In the genomic region with DNA sequence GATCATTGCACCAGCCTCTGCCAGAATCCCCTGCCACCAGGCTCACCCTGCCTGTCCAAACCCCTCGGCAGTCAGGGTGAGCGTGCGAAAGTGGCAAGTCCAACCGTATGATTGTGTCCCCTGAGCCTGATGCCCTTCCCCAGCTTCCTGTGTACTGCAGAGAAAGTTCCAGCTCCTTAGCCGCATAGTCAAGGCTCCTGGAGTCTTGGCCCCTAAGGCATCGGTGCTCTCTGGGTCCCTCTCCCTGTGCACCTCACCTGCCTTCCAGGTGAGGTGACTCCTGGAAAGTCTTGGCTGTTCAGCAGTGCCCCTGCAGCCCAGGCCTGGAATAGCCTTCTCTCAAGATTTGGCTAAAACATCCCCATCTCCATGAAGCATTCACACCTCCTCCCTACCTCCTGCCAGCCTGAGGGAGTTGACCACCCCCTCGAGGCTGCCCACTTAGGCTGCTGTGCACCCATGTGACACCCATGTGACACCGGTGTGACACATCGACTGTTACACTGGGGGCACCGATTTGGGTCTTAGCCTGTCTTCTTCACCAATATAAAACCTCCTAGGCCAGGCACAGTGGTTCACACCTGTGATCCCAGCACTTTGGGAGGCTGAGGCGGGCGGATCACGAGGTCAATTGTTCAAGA, we compare ENCODE assay signal across 11 cellular contexts. TPM values are rescaled to one million over a fixed set of nuclear protein-coding genes. Genes with fewer than 3 reads are reported as not detected.
DNase-seq lines count a peak whose midpoint lies in the region; ATAC-seq and TF ChIP-seq lines count a peak whose summit lies in the region.
"Had no signal": no experiment of that assay in that cellular context is flagged by ENCODE, and none has a peak within 500 bp of the region (broad histone marks: within the 10 kb centered on the region; RNA-seq: fewer than 3 reads in every experiment).

No MANE protein-coding gene starts in this region.

- peaks cover 0 to 41% (median 20%) of the 10 kb centered on the region in 4 donors for H3K4me1 ChIP-seq in stomach

- H3K9me3 ChIP-seq in stomach = no peaks in the 10 kb centered on the region

- no peaks in the 10 kb centered on the region for H3K36me3 ChIP-seq in stomach

- intact Hi-C loops in stomach (cut with DNase I; ENCODE audit: low total_unique reads) = no loop called here

- no peak overlapping the region for H3K27ac ChIP-seq in stomach

- no peak for TF ChIP-seq POLR2A in stomach (IDR thresholded peaks at IDR 0.05)

- TF ChIP-seq EP300 in stomach (IDR thresholded peaks at IDR 0.05) = no peak

- no peak for TF ChIP-seq CTCF in stomach (IDR thresholded peaks at IDR 0.05)

- H3K4me3 ChIP-seq in stomach = no peak overlapping the region

- ATAC-seq in SK-N-SH treated with all-trans-retinoic acid at 6 μM for 48 hours = peak; percentile 11; the same call in 1 of the 3 replicates
- no peak for ATAC-seq in GM21390 (IDR thresholded peaks at IDR 0.05; ENCODE audit: unreplicated experiment)
- ATAC-seq in HG03457 (IDR thresholded peaks at IDR 0.05; ENCODE audit: unreplicated experiment) = no peak
- ATAC-seq: effector memory CD8-positive, alpha-beta T cell had no signal

- DNase-seq in DMS 273 (lab: John Stamatoyannopoulos, UW; ENCODE audit: unreplicated experiment) (peak; percentile 54), DMS 273 treated with DMSO at 0.1 percent for 48 hours (lab: John Stamatoyannopoulos, UW) (no peak), iPS DF 4.7 (ENCODE audit: extremely low read depth, low spot score) (peak; percentile 41), stomach (peak; percentile 17), NCI-H187 treated with DMSO at 0.1 percent for 48 hours (lab: John Stamatoyannopoulos, UW) (no peak)
- DNase-seq: activated CD4-positive, alpha-beta T cell treated with anti-CD3 and anti-CD28 coated beads for 1 hour; effector memory CD8-positive, alpha-beta T cell; immature natural killer cell had no signal

- no peaks in the 10 kb centered on the region for H3K27me3 ChIP-seq in stomach

- WGBS in stomach, 5 donors = 67 to 72% (median 69%) methylated on average over 12 to 13 of the region's 13 CpGs

TF ChIP-seq in SK-N-SH treated with all-trans-retinoic acid at 6 μM for 48 hours, 23 proteins besides CTCF, POLR2A, EP300 and RAD21:
- TF ChIP-seq TOX (CRISPR knock-in tag; IDR thresholded peaks at IDR 0.05; ENCODE audit: borderline replicate concordance) = no peak
- no peak for TF ChIP-seq CSDC2 (CRISPR knock-in tag; IDR thresholded peaks at IDR 0.05)
- TF ChIP-seq TCF4 (CRISPR knock-in tag; IDR thresholded peaks at IDR 0.05; ENCODE audit: borderline replicate concordance) = no peak
- TF ChIP-seq BACH2 (CRISPR knock-in tag; IDR thresholded peaks at IDR 0.05; ENCODE audit: borderline replicate concordance) = no peak
- no peak for TF ChIP-seq ZC3H10 (CRISPR knock-in tag; IDR thresholded peaks at IDR 0.05)
- TF ChIP-seq, protein P1, sequence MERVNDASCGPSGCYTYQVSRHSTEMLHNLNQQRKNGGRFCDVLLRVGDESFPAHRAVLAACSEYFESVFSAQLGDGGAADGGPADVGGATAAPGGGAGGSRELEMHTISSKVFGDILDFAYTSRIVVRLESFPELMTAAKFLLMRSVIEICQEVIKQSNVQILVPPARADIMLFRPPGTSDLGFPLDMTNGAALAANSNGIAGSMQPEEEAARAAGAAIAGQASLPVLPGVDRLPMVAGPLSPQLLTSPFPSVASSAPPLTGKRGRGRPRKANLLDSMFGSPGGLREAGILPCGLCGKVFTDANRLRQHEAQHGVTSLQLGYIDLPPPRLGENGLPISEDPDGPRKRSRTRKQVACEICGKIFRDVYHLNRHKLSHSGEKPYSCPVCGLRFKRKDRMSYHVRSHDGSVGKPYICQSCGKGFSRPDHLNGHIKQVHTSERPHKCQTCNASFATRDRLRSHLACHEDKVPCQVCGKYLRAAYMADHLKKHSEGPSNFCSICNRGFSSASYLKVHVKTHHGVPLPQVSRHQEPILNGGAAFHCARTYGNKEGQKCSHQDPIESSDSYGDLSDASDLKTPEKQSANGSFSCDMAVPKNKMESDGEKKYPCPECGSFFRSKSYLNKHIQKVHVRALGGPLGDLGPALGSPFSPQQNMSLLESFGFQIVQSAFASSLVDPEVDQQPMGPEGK (CRISPR knock-in tag; IDR thresholded peaks at IDR 0.05; ENCODE audit: borderline replicate concordance) = no peak
- TF ChIP-seq GLIS3 (CRISPR knock-in tag; IDR thresholded peaks at IDR 0.05) = no peak
- TF ChIP-seq ZFP30 (CRISPR knock-in tag; IDR thresholded peaks at IDR 0.05) = no peak
- TF ChIP-seq, protein P2, sequence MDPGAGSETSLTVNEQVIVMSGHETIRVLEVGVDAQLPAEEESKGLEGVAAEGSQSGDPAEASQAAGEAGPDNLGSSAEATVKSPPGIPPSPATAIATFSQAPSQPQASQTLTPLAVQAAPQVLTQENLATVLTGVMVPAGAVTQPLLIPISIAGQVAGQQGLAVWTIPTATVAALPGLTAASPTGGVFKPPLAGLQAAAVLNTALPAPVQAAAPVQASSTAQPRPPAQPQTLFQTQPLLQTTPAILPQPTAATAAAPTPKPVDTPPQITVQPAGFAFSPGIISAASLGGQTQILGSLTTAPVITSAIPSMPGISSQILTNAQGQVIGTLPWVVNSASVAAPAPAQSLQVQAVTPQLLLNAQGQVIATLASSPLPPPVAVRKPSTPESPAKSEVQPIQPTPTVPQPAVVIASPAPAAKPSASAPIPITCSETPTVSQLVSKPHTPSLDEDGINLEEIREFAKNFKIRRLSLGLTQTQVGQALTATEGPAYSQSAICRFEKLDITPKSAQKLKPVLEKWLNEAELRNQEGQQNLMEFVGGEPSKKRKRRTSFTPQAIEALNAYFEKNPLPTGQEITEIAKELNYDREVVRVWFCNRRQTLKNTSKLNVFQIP (CRISPR knock-in tag; IDR thresholded peaks at IDR 0.05; ENCODE audit: borderline replicate concordance, low read depth) = no peak
- TF ChIP-seq, protein P3, sequence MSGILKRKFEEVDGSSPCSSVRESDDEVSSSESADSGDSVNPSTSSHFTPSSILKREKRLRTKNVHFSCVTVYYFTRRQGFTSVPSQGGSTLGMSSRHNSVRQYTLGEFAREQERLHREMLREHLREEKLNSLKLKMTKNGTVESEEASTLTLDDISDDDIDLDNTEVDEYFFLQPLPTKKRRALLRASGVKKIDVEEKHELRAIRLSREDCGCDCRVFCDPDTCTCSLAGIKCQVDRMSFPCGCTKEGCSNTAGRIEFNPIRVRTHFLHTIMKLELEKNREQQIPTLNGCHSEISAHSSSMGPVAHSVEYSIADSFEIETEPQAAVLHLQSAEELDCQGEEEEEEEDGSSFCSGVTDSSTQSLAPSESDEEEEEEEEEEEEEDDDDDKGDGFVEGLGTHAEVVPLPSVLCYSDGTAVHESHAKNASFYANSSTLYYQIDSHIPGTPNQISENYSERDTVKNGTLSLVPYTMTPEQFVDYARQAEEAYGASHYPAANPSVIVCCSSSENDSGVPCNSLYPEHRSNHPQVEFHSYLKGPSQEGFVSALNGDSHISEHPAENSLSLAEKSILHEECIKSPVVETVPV (CRISPR knock-in tag; IDR thresholded peaks at IDR 0.05) = no peak
- no peak for TF ChIP-seq SNAI2 (CRISPR knock-in tag; IDR thresholded peaks at IDR 0.05)
- no peak for TF ChIP-seq ZNF565 (CRISPR knock-in tag; conservative IDR thresholded peaks at IDR 0.05; ENCODE audit: low read depth)
- TF ChIP-seq, protein P4, sequence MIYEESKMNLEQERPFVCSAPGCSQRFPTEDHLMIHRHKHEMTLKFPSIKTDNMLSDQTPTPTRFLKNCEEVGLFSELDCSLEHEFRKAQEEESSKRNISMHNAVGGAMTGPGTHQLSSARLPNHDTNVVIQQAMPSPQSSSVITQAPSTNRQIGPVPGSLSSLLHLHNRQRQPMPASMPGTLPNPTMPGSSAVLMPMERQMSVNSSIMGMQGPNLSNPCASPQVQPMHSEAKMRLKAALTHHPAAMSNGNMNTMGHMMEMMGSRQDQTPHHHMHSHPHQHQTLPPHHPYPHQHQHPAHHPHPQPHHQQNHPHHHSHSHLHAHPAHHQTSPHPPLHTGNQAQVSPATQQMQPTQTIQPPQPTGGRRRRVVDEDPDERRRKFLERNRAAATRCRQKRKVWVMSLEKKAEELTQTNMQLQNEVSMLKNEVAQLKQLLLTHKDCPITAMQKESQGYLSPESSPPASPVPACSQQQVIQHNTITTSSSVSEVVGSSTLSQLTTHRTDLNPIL (CRISPR knock-in tag; IDR thresholded peaks at IDR 0.05; ENCODE audit: low read depth) = no peak
- TF ChIP-seq, protein P5, sequence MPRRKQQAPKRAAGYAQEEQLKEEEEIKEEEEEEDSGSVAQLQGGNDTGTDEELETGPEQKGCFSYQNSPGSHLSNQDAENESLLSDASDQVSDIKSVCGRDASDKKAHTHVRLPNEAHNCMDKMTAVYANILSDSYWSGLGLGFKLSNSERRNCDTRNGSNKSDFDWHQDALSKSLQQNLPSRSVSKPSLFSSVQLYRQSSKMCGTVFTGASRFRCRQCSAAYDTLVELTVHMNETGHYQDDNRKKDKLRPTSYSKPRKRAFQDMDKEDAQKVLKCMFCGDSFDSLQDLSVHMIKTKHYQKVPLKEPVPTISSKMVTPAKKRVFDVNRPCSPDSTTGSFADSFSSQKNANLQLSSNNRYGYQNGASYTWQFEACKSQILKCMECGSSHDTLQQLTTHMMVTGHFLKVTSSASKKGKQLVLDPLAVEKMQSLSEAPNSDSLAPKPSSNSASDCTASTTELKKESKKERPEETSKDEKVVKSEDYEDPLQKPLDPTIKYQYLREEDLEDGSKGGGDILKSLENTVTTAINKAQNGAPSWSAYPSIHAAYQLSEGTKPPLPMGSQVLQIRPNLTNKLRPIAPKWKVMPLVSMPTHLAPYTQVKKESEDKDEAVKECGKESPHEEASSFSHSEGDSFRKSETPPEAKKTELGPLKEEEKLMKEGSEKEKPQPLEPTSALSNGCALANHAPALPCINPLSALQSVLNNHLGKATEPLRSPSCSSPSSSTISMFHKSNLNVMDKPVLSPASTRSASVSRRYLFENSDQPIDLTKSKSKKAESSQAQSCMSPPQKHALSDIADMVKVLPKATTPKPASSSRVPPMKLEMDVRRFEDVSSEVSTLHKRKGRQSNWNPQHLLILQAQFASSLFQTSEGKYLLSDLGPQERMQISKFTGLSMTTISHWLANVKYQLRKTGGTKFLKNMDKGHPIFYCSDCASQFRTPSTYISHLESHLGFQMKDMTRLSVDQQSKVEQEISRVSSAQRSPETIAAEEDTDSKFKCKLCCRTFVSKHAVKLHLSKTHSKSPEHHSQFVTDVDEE (CRISPR knock-in tag; IDR thresholded peaks at IDR 0.05) = no peak
- no peak for TF ChIP-seq ARNTL (CRISPR knock-in tag; IDR thresholded peaks at IDR 0.05; ENCODE audit: borderline replicate concordance, low read depth)
- TF ChIP-seq ZFP3 (CRISPR knock-in tag; IDR thresholded peaks at IDR 0.05) = no peak
- TF ChIP-seq RARB (CRISPR knock-in tag; IDR thresholded peaks at IDR 0.05) = no peak

RNA-seq across cellular contexts. Expression of a gene that starts 56.2 kb away (rescaled TPM):
- total RNA-seq in stomach = 100 to 1,000 TPM in 3 of 5 donors, 10 to 100 TPM in 2; 30.3 to 274 (median 122) TPM
- polyA plus RNA-seq in stomach = 10 to 100 TPM; 19.4 to 57.6 (median 28.8) TPM
- polyA plus RNA-seq: immature natural killer cell had no signal

Comparison
In these comparisons a context has a peak if more than half of its experiments do, and no peak if none do; other contexts are left out.
1. DNase-seq: peak in DMS 273 (single experiment), iPS DF 4.7 (single experiment) and stomach (single experiment); none in DMS 273 treated with DMSO at 0.1 percent for 48 hours (single experiment) and NCI-H187 treated with DMSO at 0.1 percent for 48 hours (single experiment).